8 cellular contexts compared by ENCODE assay signal in genomic region chr3:48898383-48899234, GRCh38.
DNase-seq lines count a peak whose midpoint lies in the region; ATAC-seq and TF ChIP-seq lines count a peak whose summit lies in the region.

Gene SLC25A20 (minus strand): TSS chr3:48898882. CDS start chr3:48898794, 88 bp downstream.

- peak within 1 kb of the TSS; percentile 62 for H3K4me3 ChIP-seq in astrocyte of the cerebellum (ENCODE audit: low read depth, low read length)

- ATAC-seq in HG02588 (IDR thresholded peaks at IDR 0.05; ENCODE audit: unreplicated experiment): peak; percentile 85

- peak; percentile 47 for DNase-seq in NCI-H1092 treated with DMSO at 0.1 percent for 48 hours (lab: John Stamatoyannopoulos, UW)
- DNase-seq in T-helper 22 cell (ENCODE audit: low read depth): peak; percentile 74
- peak; percentile 39 for DNase-seq in astrocyte of the cerebellum (ENCODE audit: low read depth)
- DNase-seq in hippocampal formation (lab: John Stamatoyannopoulos, UW): peak; percentile 13 to 64
- peak; percentile 82 for DNase-seq in retina
- no peak for DNase-seq in NCI-H187 treated with DMSO at 0.1 percent for 48 hours (lab: John Stamatoyannopoulos, UW)

- in situ Hi-C loops in astrocyte of the cerebellum (cut with HindIII; ENCODE audit: low sequenced_read_pairs): no loop called here

- TF ChIP-seq CTCF in GM12873 (IDR thresholded peaks at IDR 0.05; ENCODE audit: insufficient read depth, low read depth, low read length, missing control alignments): peak; percentile 8
- TF ChIP-seq CTCF in astrocyte of the cerebellum (IDR thresholded peaks at IDR 0.05; ENCODE audit: low read depth, low read length, missing control alignments): peak; percentile 3
